ENCODE assay signal across 26 cellular contexts in genomic region chr1:45211061-45211460, GRCh38.
"Had no signal": no experiment of that assay in that cellular context is flagged by ENCODE, and none has a peak within 500 bp of the region (broad histone marks: within the 10 kb centered on the region; RNA-seq: fewer than 3 reads in every experiment).

No MANE protein-coding gene starts in this region.

- H3K4me1 ChIP-seq: prostate gland had no signal

- FAIRE-seq: keratinocyte, pancreas had no signal

- DNase-seq: heart right ventricle; kidney glomerular epithelial cell; left cardiac atrium; left lung; lower lobe of right lung; mammary epithelial cell; mesenchymal stem cell; naive thymus-derived CD8-positive, alpha-beta T cell; nucleus accumbens; pancreas; posterior cingulate gyrus; retina; right cardiac atrium; spleen; stimulated activated CD4-positive, alpha-beta T cell treated with anti-CD3 and anti-CD28 coated beads, Interleukin-4, amount 100 ng/mL, for 24 hours; stimulated activated naive CD4-positive, alpha-beta T cell treated with Interleukin-2 at 50 U/mL for 16 hours; stimulated activated naive CD8-positive, alpha-beta T cell treated with anti-CD3 and anti-CD28 coated beads, Interleukin-15, amount 100 ng/mL, for 72 hours; substantia nigra; upper lobe of left lung had no signal

- H3K36me3 ChIP-seq: heart right ventricle, left lung, lower lobe of right lung, pancreas, prostate gland, spleen, tibial nerve, upper lobe of left lung had no signal

- ATAC-seq: heart right ventricle; left cardiac atrium; left lung; lower lobe of right lung; naive thymus-derived CD8-positive, alpha-beta T cell; pancreas; right cardiac atrium; sciatic nerve; stimulated activated effector memory CD8-positive, alpha-beta T cell treated with anti-CD3 and anti-CD28 coated beads, Interleukin-12 subunit alpha, Interleukin-12 subunit beta, amount 100 ng/mL, for 72 hours; stimulated activated naive CD8-positive, alpha-beta T cell treated with anti-CD3 and anti-CD28 coated beads, Interleukin-15, amount 100 ng/mL, for 72 hours had no signal

- H3K9me3 ChIP-seq: heart right ventricle, left lung, lower lobe of right lung, pancreas, prostate gland, spleen, tibial nerve, upper lobe of left lung had no signal

- H3K27me3 ChIP-seq: pancreas, tibial nerve, upper lobe of left lung had no signal

- H3K27ac ChIP-seq: heart right ventricle, hepatocyte, left lung, lower lobe of right lung, pancreas, prostate gland, skin epidermis, spleen, tibial nerve, upper lobe of left lung had no signal

- H3K4me3 ChIP-seq: heart right ventricle, hepatocyte, left lung, lower lobe of right lung, pancreas, prostate gland, skin epidermis, spleen, tibial nerve, upper lobe of left lung had no signal
